In the genomic region with DNA sequence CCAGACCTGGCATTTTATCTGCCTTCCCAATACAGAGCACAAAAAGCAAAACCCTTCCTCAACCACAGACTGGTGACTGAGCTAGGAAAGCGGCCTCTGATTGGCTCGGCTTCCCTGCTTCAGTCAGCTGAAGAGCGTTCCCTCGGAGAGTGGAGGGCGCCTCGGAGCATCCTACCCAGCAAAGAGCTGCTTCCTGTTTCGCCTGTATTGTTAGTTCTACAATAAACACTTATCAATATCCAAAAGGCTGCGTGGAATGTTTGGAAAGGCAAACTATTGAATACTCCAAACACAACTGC, we compare ENCODE assay signal across 8 cellular contexts.
A peak's percentile ranks its signal among the peaks of the same experiment; 100 is the strongest.
DNase-seq lines count a peak whose midpoint lies in the region; ATAC-seq and TF ChIP-seq lines count a peak whose summit lies in the region.

No MANE protein-coding gene starts in this region.

- TF ChIP-seq CTCF in fibroblast of mammary gland (conservative IDR thresholded peaks at IDR 0.05; ENCODE audit: control insufficient read depth, insufficient read depth, low read depth, low read length) = no peak

- DNase-seq in HCEC 1CT = peak; percentile 1
- peak; percentile 21 for DNase-seq in NCI-H748 treated with DMSO at 0.1 percent for 48 hours (lab: John Stamatoyannopoulos, UW)
- peak; percentile 43 for DNase-seq in fibroblast of mammary gland (ENCODE audit: low read depth)
- DNase-seq in occipital lobe (lab: John Stamatoyannopoulos, UW) = peak; percentile 77
- no peak for DNase-seq in activated T-cell treated with anti-CD3 and anti-CD28 coated beads, Interleukin-2, amount 50 U/mL, for 1 hour
- no peak for DNase-seq in SKM-1 treated with dmso at 0.1 percent for 144 hours (lab: John Stamatoyannopoulos, UW; ENCODE audit: unreplicated experiment)

- H3K4me3 ChIP-seq in fibroblast of mammary gland (ENCODE audit: control insufficient read depth, low read depth, low read length) = no peak overlapping the region

- ATAC-seq in GM18861 (IDR thresholded peaks at IDR 0.05; ENCODE audit: unreplicated experiment) (no peak), GM18511 (IDR thresholded peaks at IDR 0.05; ENCODE audit: unreplicated experiment) (no peak)

Comparison
In these comparisons a context has a peak if more than half of its experiments do, and no peak if none do; other contexts are left out.
1. DNase-seq: peak in HCEC 1CT (single experiment), NCI-H748 treated with DMSO at 0.1 percent for 48 hours (single experiment), fibroblast of mammary gland (single experiment) and occipital lobe (single experiment); none in activated T-cell treated with anti-CD3 and anti-CD28 coated beads, Interleukin-2, amount 50 U/mL, for 1 hour (single experiment) and SKM-1 treated with dmso at 0.1 percent for 144 hours (single experiment).